8 cellular contexts compared by ENCODE assay signal in the genomic region with DNA sequence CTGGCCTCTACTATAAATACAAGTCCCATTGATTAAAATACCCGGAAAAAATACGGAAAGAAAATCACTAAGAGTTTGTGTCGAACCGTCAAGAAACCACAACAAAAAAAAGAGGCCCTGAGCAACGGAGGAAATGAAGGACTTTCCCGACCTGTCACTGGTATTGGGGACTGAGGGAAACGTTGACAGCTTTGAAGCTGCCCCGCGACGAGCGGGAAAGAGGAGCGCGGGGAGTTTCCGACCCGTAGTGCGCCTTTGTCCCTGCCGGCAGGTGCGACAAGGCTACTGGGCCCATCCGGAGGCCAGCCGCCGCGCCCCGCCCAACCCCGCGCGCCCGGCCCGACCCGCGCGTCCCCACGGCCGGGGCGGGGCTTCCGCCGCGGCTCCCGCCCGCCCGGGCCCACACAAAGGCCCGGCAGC. TPM values are rescaled to one million over a fixed set of nuclear protein-coding genes. Genes with fewer than 3 reads are reported as not detected.
DNase-seq lines count a peak whose midpoint lies in the region; ATAC-seq, FAIRE-seq and TF ChIP-seq lines count a peak whose summit lies in the region.

No MANE protein-coding gene starts in this region.

- TF ChIP-seq CTCF in fibroblast of the aortic adventitia (IDR thresholded peaks at IDR 0.05; ENCODE audit: insufficient read depth, low read length) (no peak), neural cell (IDR thresholded peaks at IDR 0.05; ENCODE audit: poor library complexity, severe bottlenecking) (no peak), stomach (IDR thresholded peaks at IDR 0.05) (no peak)

- H3K4me3 ChIP-seq in fibroblast of the aortic adventitia (ENCODE audit: low read depth, low read length) (peak overlapping the region; percentile 97), neural cell (ENCODE audit: low read length) (peak overlapping the region; percentile 83), stomach (peak overlapping the region; percentile 59 to 86 (median 81))

- no peaks in the 10 kb centered on the region for H4K20me1 ChIP-seq in neural cell (ENCODE audit: insufficient read depth)

- H3K36me3 ChIP-seq in neural cell (ENCODE audit: insufficient read depth, low read length) (peaks cover 7% of the 10 kb centered on the region), stomach (peaks cover 25 to 43% (median 40%) of the 10 kb centered on the region in 4 donors)

- H3K9me3 ChIP-seq in neural cell (ENCODE audit: low read length) (no peaks in the 10 kb centered on the region), stomach (no peaks in the 10 kb centered on the region)

- no peak for FAIRE-seq in RCC 7860 (lab: Jason Lieb, UNC)

- intact Hi-C loops in stomach (cut with DNase I; ENCODE audit: low total_unique reads), result no loop called here

- no peak for TF ChIP-seq RAD21 in neural cell (conservative IDR thresholded peaks at IDR 0.05)

- 0 to 2% (median 1%) methylated on average over 14 to 41 of the region's 41 CpGs for WGBS in stomach, 5 donors

- H2AFZ ChIP-seq in neural cell (ENCODE audit: low read depth, low read length), result peak overlapping the region; percentile 59

- no peaks in the 10 kb centered on the region for H3K9me2 ChIP-seq in neural cell (ENCODE audit: insufficient read depth, low read length)

- no peaks in the 10 kb centered on the region for H3K27me3 ChIP-seq in neural cell (ENCODE audit: insufficient read depth, low read depth, low read length)
- no peaks in the 10 kb centered on the region for H3K27me3 ChIP-seq in stomach

- no peaks in the 10 kb centered on the region for H3F3A ChIP-seq in neural cell (ENCODE audit: insufficient read depth, low read length, poor library complexity, severe bottlenecking)

- H3K79me2 ChIP-seq in neural cell (replicated peaks; ENCODE audit: insufficient read depth, low read length), result peaks cover 61% of the 10 kb centered on the region

- peak overlapping the region; percentile 92 for H3K9ac ChIP-seq in neural cell (ENCODE audit: low read length)

- TF ChIP-seq EP300 in neural cell (conservative IDR thresholded peaks at IDR 0.05; ENCODE audit: poor library complexity, severe bottlenecking) (no peak), stomach (IDR thresholded peaks at IDR 0.05) (no peak)

- peak overlapping the region; percentile 97 for H3K4me2 ChIP-seq in neural cell (ENCODE audit: low read length)

- H3K27ac ChIP-seq in neural cell (ENCODE audit: low read length), result peak overlapping the region; percentile 93
- H3K27ac ChIP-seq in stomach, result peak overlapping the region; percentile 92 to 100 (median 96)

- H3K4me1 ChIP-seq in stomach, result peaks cover 18 to 85% (median 69%) of the 10 kb centered on the region in 4 donors

- peak; percentile 72 for ATAC-seq in GM21723 (IDR thresholded peaks at IDR 0.05; ENCODE audit: unreplicated experiment)

- DNase-seq in DMS79 treated with DMSO at 0.1 percent for 48 hours (lab: John Stamatoyannopoulos, UW), result peak; percentile 45
- DNase-seq in KG1 (lab: John Stamatoyannopoulos, UW), result peak; percentile 37
- peak; percentile 55 for DNase-seq in RCC 7860 (ENCODE audit: low spot score)
- peak; percentile 64 for DNase-seq in activated effector memory CD4-positive, alpha-beta T cell treated with Interleukin-2 at 50 U/mL for 16 hours
- no peak for DNase-seq in fibroblast of the aortic adventitia (ENCODE audit: low read depth)
- DNase-seq in stomach, result peak; percentile 88

- no peak for TF ChIP-seq POLR2A in stomach (IDR thresholded peaks at IDR 0.05)

TF ChIP-seq in neural cell, 6 proteins besides CTCF, POLR2A, EP300 and RAD21:
- TF ChIP-seq EZH2 (IDR thresholded peaks at IDR 0.05; ENCODE audit: borderline replicate concordance, insufficient read depth, low read length, poor library complexity, severe bottlenecking), result no peak
- TF ChIP-seq, protein P1, sequence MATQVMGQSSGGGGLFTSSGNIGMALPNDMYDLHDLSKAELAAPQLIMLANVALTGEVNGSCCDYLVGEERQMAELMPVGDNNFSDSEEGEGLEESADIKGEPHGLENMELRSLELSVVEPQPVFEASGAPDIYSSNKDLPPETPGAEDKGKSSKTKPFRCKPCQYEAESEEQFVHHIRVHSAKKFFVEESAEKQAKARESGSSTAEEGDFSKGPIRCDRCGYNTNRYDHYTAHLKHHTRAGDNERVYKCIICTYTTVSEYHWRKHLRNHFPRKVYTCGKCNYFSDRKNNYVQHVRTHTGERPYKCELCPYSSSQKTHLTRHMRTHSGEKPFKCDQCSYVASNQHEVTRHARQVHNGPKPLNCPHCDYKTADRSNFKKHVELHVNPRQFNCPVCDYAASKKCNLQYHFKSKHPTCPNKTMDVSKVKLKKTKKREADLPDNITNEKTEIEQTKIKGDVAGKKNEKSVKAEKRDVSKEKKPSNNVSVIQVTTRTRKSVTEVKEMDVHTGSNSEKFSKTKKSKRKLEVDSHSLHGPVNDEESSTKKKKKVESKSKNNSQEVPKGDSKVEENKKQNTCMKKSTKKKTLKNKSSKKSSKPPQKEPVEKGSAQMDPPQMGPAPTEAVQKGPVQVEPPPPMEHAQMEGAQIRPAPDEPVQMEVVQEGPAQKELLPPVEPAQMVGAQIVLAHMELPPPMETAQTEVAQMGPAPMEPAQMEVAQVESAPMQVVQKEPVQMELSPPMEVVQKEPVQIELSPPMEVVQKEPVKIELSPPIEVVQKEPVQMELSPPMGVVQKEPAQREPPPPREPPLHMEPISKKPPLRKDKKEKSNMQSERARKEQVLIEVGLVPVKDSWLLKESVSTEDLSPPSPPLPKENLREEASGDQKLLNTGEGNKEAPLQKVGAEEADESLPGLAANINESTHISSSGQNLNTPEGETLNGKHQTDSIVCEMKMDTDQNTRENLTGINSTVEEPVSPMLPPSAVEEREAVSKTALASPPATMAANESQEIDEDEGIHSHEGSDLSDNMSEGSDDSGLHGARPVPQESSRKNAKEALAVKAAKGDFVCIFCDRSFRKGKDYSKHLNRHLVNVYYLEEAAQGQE (IDR thresholded peaks at IDR 0.05; ENCODE audit: borderline replicate concordance), result peak; percentile 39

RNA-seq across cellular contexts. Expression of gene PBRM1, which starts 0.4 kb away (rescaled TPM):
- 115 and 149 TPM in 2 replicates for total RNA-seq in fibroblast of the aortic adventitia (ENCODE audit: low replicate concordance)
- 64.4 and 66.6 TPM in 2 replicates for polyA plus RNA-seq in neural cell
- polyA minus RNA-seq in neural cell, result 248 and 289 TPM in 2 replicates
- 100 to 1,000 TPM in 3 of 5 donors, 10 to 100 TPM in 2; 55.0 to 130 (median 105) TPM for total RNA-seq in stomach
- 1 to 10 TPM; 6.0 to 8.4 (median 7.8) TPM for polyA plus RNA-seq in stomach

RNA-seq across cellular contexts. Expression of gene GNL3, which starts 0.5 kb away (rescaled TPM):
- total RNA-seq in fibroblast of the aortic adventitia (ENCODE audit: low replicate concordance), result 114 and 325 TPM in 2 replicates
- 133 and 151 TPM in 2 replicates for polyA plus RNA-seq in neural cell
- polyA minus RNA-seq in neural cell, result 88.6 and 93.4 TPM in 2 replicates
- total RNA-seq in stomach, result 100 to 1,000 TPM in 1 of 5 donors, 10 to 100 TPM in 3, 1 to 10 TPM in 1; 5.8 to 114 (median 88.9) TPM
- polyA plus RNA-seq in stomach, result 10 to 100 TPM; 37.9 to 69.1 (median 55.3) TPM

RNA-seq across cellular contexts. Expression of gene GLT8D1, which starts 20.3 kb away (rescaled TPM):
- total RNA-seq in fibroblast of the aortic adventitia (ENCODE audit: low replicate concordance), result 71.1 and 107 TPM in 2 replicates
- 177 and 182 TPM in 2 replicates for polyA plus RNA-seq in neural cell
- polyA minus RNA-seq in neural cell, result 76.7 and 84.7 TPM in 2 replicates
- 10 to 100 TPM in 4 of 5 donors, 1 to 10 TPM in 1; 9.4 to 81.9 (median 23.5) TPM for total RNA-seq in stomach
- 10 to 100 TPM; 19.9 to 29.8 (median 24.7) TPM for polyA plus RNA-seq in stomach

RNA-seq across cellular contexts. Expression of gene SPCS1, which starts 20.6 kb away (rescaled TPM):
- total RNA-seq in fibroblast of the aortic adventitia (ENCODE audit: low replicate concordance) (18.6 and 111 TPM in 2 replicates), stomach (100 to 1,000 TPM in 1 of 5 donors, 10 to 100 TPM in 2, 1 to 10 TPM in 1, under 1 TPM in 1; 0.58 to 332 (median 57.5) TPM)
- polyA plus RNA-seq in neural cell (97.4 TPM in 2 replicates), stomach (100 to 1,000 TPM; 108 to 148 (median 118) TPM)
- 36.8 and 49.2 TPM in 2 replicates for polyA minus RNA-seq in neural cell
